Comparison of ENCODE assay signal across 11 cellular contexts in genomic region chr12:131105736-131106356, GRCh38.
DNase-seq lines count a peak whose midpoint lies in the region; ATAC-seq and TF ChIP-seq lines count a peak whose summit lies in the region.
"Had no signal": no experiment of that assay in that cellular context is flagged by ENCODE, and none has a peak within 500 bp of the region (broad histone marks: within the 10 kb centered on the region; RNA-seq: fewer than 3 reads in every experiment).

No MANE protein-coding gene starts in this region.

- no peaks in the 10 kb centered on the region for H3K36me3 Mint-ChIP-seq in activated CD4-positive, alpha-beta memory T cell treated with anti-CD3 and anti-CD28 coated beads, Interleukin-2, amount 10 ng/mL, durations not matched to agents 7 days and 5 days (ENCODE audit: low read depth)
- no peaks in the 10 kb centered on the region for H3K36me3 Mint-ChIP-seq in effector memory CD8-positive, alpha-beta T cell (ENCODE audit: insufficient read depth)
- H3K36me3 Mint-ChIP-seq: IgD-negative memory B cell had no signal

- no peak overlapping the region for H3K27ac Mint-ChIP-seq in activated CD4-positive, alpha-beta memory T cell treated with anti-CD3 and anti-CD28 coated beads, Interleukin-2, amount 10 ng/mL, durations not matched to agents 7 days and 5 days
- H3K27ac Mint-ChIP-seq in effector memory CD8-positive, alpha-beta T cell = peak overlapping the region; percentile 74 to 93

- H3K4me3 Mint-ChIP-seq in activated CD4-positive, alpha-beta memory T cell treated with anti-CD3 and anti-CD28 coated beads, Interleukin-2, amount 10 ng/mL, durations not matched to agents 7 days and 5 days = no peak overlapping the region
- peak overlapping the region; percentile 68 to 78 for H3K4me3 Mint-ChIP-seq in effector memory CD8-positive, alpha-beta T cell
- H3K4me3 Mint-ChIP-seq: IgD-negative memory B cell had no signal

- H3K9me3 Mint-ChIP-seq in activated CD4-positive, alpha-beta memory T cell treated with anti-CD3 and anti-CD28 coated beads, Interleukin-2, amount 10 ng/mL, durations not matched to agents 7 days and 5 days = no peaks in the 10 kb centered on the region
- no peaks in the 10 kb centered on the region for H3K9me3 Mint-ChIP-seq in effector memory CD8-positive, alpha-beta T cell

- H3K36me3 ChIP-seq in BE2C = no peaks in the 10 kb centered on the region
- H3K36me3 ChIP-seq: SJSA1 had no signal

- no peaks in the 10 kb centered on the region for H3K27me3 Mint-ChIP-seq in activated CD4-positive, alpha-beta memory T cell treated with anti-CD3 and anti-CD28 coated beads, Interleukin-2, amount 10 ng/mL, durations not matched to agents 7 days and 5 days
- no peaks in the 10 kb centered on the region for H3K27me3 Mint-ChIP-seq in effector memory CD8-positive, alpha-beta T cell

- no peak overlapping the region for H3K4me3 ChIP-seq in BE2C (ENCODE audit: low read depth, low read length)
- H3K4me3 ChIP-seq: SJSA1 had no signal

- peak; percentile 41 for ATAC-seq in GM18868 (IDR thresholded peaks at IDR 0.05; ENCODE audit: unreplicated experiment)
- peak; percentile 81 for ATAC-seq in effector memory CD8-positive, alpha-beta T cell (replicated peaks)
- ATAC-seq in GM21381 (IDR thresholded peaks at IDR 0.05; ENCODE audit: unreplicated experiment) = no peak

- peaks cover 4% of the 10 kb centered on the region for H3K4me1 ChIP-seq in BE2C

- H3K4me1 Mint-ChIP-seq in activated CD4-positive, alpha-beta memory T cell treated with anti-CD3 and anti-CD28 coated beads, Interleukin-2, amount 10 ng/mL, durations not matched to agents 7 days and 5 days = peaks cover 7% of the 10 kb centered on the region
- peaks cover 0 to 20% of the 10 kb centered on the region in 2 donors for H3K4me1 Mint-ChIP-seq in effector memory CD8-positive, alpha-beta T cell (ENCODE audit: low read depth in 2 of 2)

- CTCF ChIA-PET in activated CD4-positive, alpha-beta memory T cell treated with anti-CD3 and anti-CD28 coated beads, Interleukin-2, amount 10 ng/mL, durations not matched to agents 7 days and 5 days (lab: Charles Lee) = interaction anchor here (1.2 to 4.5 kb wide), 10 partner anchors 9 to 724 kb away, joined by 3 to 86 read pairs (median 10); partner anchors contain the start of gene MMP17

- POLR2A ChIA-PET in activated CD4-positive, alpha-beta memory T cell treated with anti-CD3 and anti-CD28 coated beads, Interleukin-2, amount 10 ng/mL, durations not matched to agents 7 days and 5 days (lab: Charles Lee) = interaction anchor here (0.7 kb wide), 1 partner anchor 233 kb away, joined by 3 read pairs; no protein-coding TSS in a partner anchor

- peak; percentile 35 for DNase-seq in activated CD4-positive, alpha-beta memory T cell treated with anti-CD3 and anti-CD28 coated beads, Interleukin-2, amount 10 ng/mL, durations not matched to agents 7 days and 5 days
- peak; percentile 24 to 45 (median 29) for DNase-seq in effector memory CD8-positive, alpha-beta T cell
- peak; percentile 2 for DNase-seq in stimulated activated CD8-positive, alpha-beta memory T cell treated with anti-CD3 and anti-CD28 coated beads, Interleukin-12 subunit alpha, Interleukin-12 subunit beta, amount 100 ng/mL, for 1 hour (ENCODE audit: low read depth)
- DNase-seq in ureter (ENCODE audit: low spot score) = no peak
- DNase-seq in BE2C = no peak
- no peak for DNase-seq in DMS114 treated with DMSO at 0.1 percent for 48 hours (lab: John Stamatoyannopoulos, UW; ENCODE audit: unreplicated experiment)
- DNase-seq: left cardiac atrium had no signal

- no peaks in the 10 kb centered on the region for H3K27me3 ChIP-seq in BE2C
- H3K27me3 ChIP-seq: SJSA1 had no signal

- TF ChIP-seq CTCF in BE2C (IDR thresholded peaks at IDR 0.05; ENCODE audit: low read depth, low read length) = no peak

- 0 out of 2 replicates have a peak, but pooled peaks cover 2% of the 10 kb centered on the region for H3K9me3 ChIP-seq in BE2C
- H3K9me3 ChIP-seq: SJSA1 had no signal

Comparison
In these comparisons a context has a peak if more than half of its experiments do, and no peak if none do; other contexts are left out.
1. DNase-seq: peak in activated CD4-positive, alpha-beta memory T cell treated with anti-CD3 and anti-CD28 coated beads, Interleukin-2, amount 10 ng/mL, durations not matched to agents 7 days and 5 days (single experiment), effector memory CD8-positive, alpha-beta T cell (3 of 3) and stimulated activated CD8-positive, alpha-beta memory T cell treated with anti-CD3 and anti-CD28 coated beads, Interleukin-12 subunit alpha, Interleukin-12 subunit beta, amount 100 ng/mL, for 1 hour (single experiment); none in ureter (single experiment), BE2C (single experiment) and DMS114 treated with DMSO at 0.1 percent for 48 hours (single experiment).